Comparison of ENCODE assay signal across 8 cellular contexts in genomic region chr9:33076360-33077004, GRCh38. TPM values are rescaled to one million over a fixed set of nuclear protein-coding genes. Genes with fewer than 3 reads are reported as not detected.
DNase-seq lines count a peak whose midpoint lies in the region; ATAC-seq, FAIRE-seq and TF ChIP-seq lines count a peak whose summit lies in the region.

Gene SMU1 (minus strand): TSS chr9:33076674. CDS start chr9:33076608, 66 bp downstream.

- peak; percentile 77 for DNase-seq in NCI-H187 treated with DMSO at 0.1 percent for 48 hours (lab: John Stamatoyannopoulos, UW)
- DNase-seq in anterior cingulate cortex (lab: John Stamatoyannopoulos, UW) = peak; percentile 54 to 98 (median 93)
- peak; percentile 98 for DNase-seq in right atrium auricular region (ENCODE audit: low spot score)
- peak; percentile 97 to 98 for DNase-seq in psoas muscle
- DNase-seq in urothelium cell line (ENCODE audit: low spot score) = peak; percentile 99

- H3K27ac ChIP-seq in right atrium auricular region (peak within 1 kb of the TSS; percentile 91 to 93), psoas muscle (peak within 1 kb of the TSS; percentile 94)

- 0 to 1% (median 0%) methylated on average over 45 of the region's 45 CpGs for WGBS in psoas muscle, 3 donors

- intact Hi-C loops in T-helper 2 cell treated with Interferon-gamma antibody and Interleukin-4, amounts not matched to agents 100 ng/mL and 5 ng/mL, for 36 hours (cut with micrococcal nuclease) = loop anchor here (2.0 to 5.0 kb wide), 5 partner anchors 52 to 526 kb away; partner anchors contain the start of genes BAG1, CHMP5, DNAJA1 and NFX1
- intact Hi-C loops in psoas muscle (cut with DNase I) = no loop called here

- H3K36me3 ChIP-seq in right atrium auricular region = peaks cover 20% of the 10 kb centered on the region
- peaks cover 9 to 24% of the 10 kb centered on the region in 2 donors for H3K36me3 ChIP-seq in psoas muscle (ENCODE audit: insufficient read depth in 1 of 2, low read depth in 1 of 2)

- peak within 1 kb of the TSS; percentile 75 to 96 for H3K4me3 ChIP-seq in right atrium auricular region
- peak within 1 kb of the TSS; percentile 82 for H3K4me3 ChIP-seq in psoas muscle

- no peaks in the 10 kb centered on the region for H3K9me3 ChIP-seq in right atrium auricular region
- no peaks in the 10 kb centered on the region for H3K9me3 ChIP-seq in psoas muscle

- H3K4me1 ChIP-seq in right atrium auricular region (peaks cover 0 to 17% of the 10 kb centered on the region in 2 donors), psoas muscle (peaks cover 21% of the 10 kb centered on the region)

- TF ChIP-seq CTCF in right atrium auricular region (IDR thresholded peaks at IDR 0.05) = no peak
- no peak for TF ChIP-seq CTCF in psoas muscle (IDR thresholded peaks at IDR 0.05)

- H3K27me3 ChIP-seq in right atrium auricular region (no peaks in the 10 kb centered on the region), psoas muscle (ENCODE audit: insufficient read depth in 3 of 3, low read length in 2 of 3) (no peaks in the 10 kb centered on the region)

- FAIRE-seq in urothelium cell line (lab: Jason Lieb, UNC) = peak; percentile 86

- ATAC-seq in GM18499 (IDR thresholded peaks at IDR 0.05; ENCODE audit: insufficient read depth, unreplicated experiment) = peak; percentile 92
- peak; percentile 99 for ATAC-seq in HG02943 (IDR thresholded peaks at IDR 0.05; ENCODE audit: low read depth, unreplicated experiment)
- peak; percentile 97 to 99 (median 98) for ATAC-seq in psoas muscle

RNA-seq across cellular contexts. Expression of gene SMU1, which starts in this region (rescaled TPM):
- 25.2 and 25.8 TPM in 2 replicates for total RNA-seq in T-helper 2 cell treated with Interferon-gamma antibody and Interleukin-4, amounts not matched to agents 100 ng/mL and 5 ng/mL, for 36 hours
- 10 to 100 TPM; 11.4 to 12.2 TPM for total RNA-seq in right atrium auricular region
- total RNA-seq in psoas muscle = 10 to 100 TPM; 15.4 to 18.4 (median 16.7) TPM
- polyA plus RNA-seq in psoas muscle = 10 to 100 TPM in 2 of 3 donors, 1 to 10 TPM in 1; 8.4 to 15.5 (median 11.6) TPM

Comparison
In these comparisons a context has a peak if more than half of its experiments do, and no peak if none do; other contexts are left out.
1. Peak in every context shown above with its lines: DNase-seq, ATAC-seq, H3K4me3 ChIP-seq and H3K27ac ChIP-seq.